In the genomic region with DNA sequence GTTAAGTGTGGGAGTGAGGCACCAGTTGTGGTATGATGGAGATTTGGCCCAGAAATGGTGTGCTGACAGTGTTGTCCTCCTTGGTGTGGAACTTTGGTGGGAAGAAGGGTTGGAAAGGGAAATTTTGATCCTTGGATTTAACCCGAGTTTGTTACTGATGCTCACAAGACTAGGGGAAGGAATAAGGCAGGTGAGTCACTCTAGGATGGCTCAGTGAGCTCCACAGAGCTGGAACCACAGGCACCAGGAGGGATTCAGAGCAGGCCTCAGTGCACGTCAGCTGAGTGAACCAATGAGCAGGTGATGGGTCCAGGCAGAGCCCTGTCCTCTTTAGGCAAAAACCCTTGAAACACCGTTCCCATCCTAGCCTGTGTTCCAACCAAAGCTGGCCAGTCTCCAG, we compare ENCODE assay signal across 1 cellular context.
TF ChIP-seq lines count a peak whose summit lies in the region.

No MANE protein-coding gene starts in this region.

TF ChIP-seq in HepG2, 621 proteins besides CTCF, POLR2A, EP300 and RAD21:
- TF ChIP-seq ZBTB3 (CRISPR knock-in tag; IDR thresholded peaks at IDR 0.05; ENCODE audit: borderline replicate concordance, low read depth) (no peak), RBFOX2 (IDR thresholded peaks at IDR 0.05; ENCODE audit: low read depth, low read length) (peak; percentile 42; the same call in 1 of the 2 replicates), SP5 (CRISPR knock-in tag; IDR thresholded peaks at IDR 0.05; ENCODE audit: borderline replicate concordance, low read depth) (no peak)
